Comparison of ENCODE assay signal across 1 cellular context in genomic region chr16:50254072-50254471, GRCh38.
A peak's percentile ranks its signal among the peaks of the same experiment; 100 is the strongest.
TF ChIP-seq lines count a peak whose summit lies in the region.

No MANE protein-coding gene starts in this region.

TF ChIP-seq in K562, 482 proteins besides CTCF, POLR2A, EP300 and RAD21 (continued from another document and continues in another):
- TF ChIP-seq PRDM10 (IDR thresholded peaks at IDR 0.05; ENCODE audit: partially characterized antibody), result peak; percentile 32
- TF ChIP-seq MEIS2 (IDR thresholded peaks at IDR 0.05; ENCODE audit: partially characterized antibody), result peak; percentile 54
- no peak for TF ChIP-seq XRCC3 (IDR thresholded peaks at IDR 0.05)
- TF ChIP-seq HMGN3 (IDR thresholded peaks at IDR 0.05; ENCODE audit: borderline replicate concordance, extremely low read depth, insufficient read length, low read depth, low read length), result peak; percentile 58
- no peak for TF ChIP-seq SIN3B (IDR thresholded peaks at IDR 0.05; ENCODE audit: low read depth)
- TF ChIP-seq ATF1 (CRISPR knock-in tag; IDR thresholded peaks at IDR 0.05), result no peak
- TF ChIP-seq ATF1 (tag; IDR thresholded peaks at IDR 0.05), result no peak
- TF ChIP-seq TEAD2 (tag; IDR thresholded peaks at IDR 0.05), result no peak
- peak; percentile 62 for TF ChIP-seq SMAD4 (CRISPR knock-in tag; conservative IDR thresholded peaks at IDR 0.05)
- TF ChIP-seq, protein P1, sequence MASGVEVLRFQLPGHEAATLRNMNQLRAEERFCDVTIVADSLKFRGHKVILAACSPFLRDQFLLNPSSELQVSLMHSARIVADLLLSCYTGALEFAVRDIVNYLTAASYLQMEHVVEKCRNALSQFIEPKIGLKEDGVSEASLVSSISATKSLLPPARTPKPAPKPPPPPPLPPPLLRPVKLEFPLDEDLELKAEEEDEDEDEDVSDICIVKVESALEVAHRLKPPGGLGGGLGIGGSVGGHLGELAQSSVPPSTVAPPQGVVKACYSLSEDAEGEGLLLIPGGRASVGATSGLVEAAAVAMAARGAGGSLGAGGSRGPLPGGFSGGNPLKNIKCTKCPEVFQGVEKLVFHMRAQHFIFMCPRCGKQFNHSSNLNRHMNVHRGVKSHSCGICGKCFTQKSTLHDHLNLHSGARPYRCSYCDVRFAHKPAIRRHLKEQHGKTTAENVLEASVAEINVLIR (CRISPR knock-in tag; IDR thresholded peaks at IDR 0.05), result no peak
- no peak for TF ChIP-seq JUN (IDR thresholded peaks at IDR 0.05; ENCODE audit: borderline replicate concordance, low read depth, low read length)
- no peak for TF ChIP-seq JUN (CRISPR knock-in tag; IDR thresholded peaks at IDR 0.05; ENCODE audit: borderline replicate concordance)
- TF ChIP-seq TGIF2 (CRISPR knock-in tag; IDR thresholded peaks at IDR 0.05), result no peak
- no peak for TF ChIP-seq FOXP4 (CRISPR knock-in tag; IDR thresholded peaks at IDR 0.05; ENCODE audit: borderline replicate concordance)
- no peak for TF ChIP-seq ZNF140 (CRISPR knock-in tag; IDR thresholded peaks at IDR 0.05)
- no peak for TF ChIP-seq PHF21A (IDR thresholded peaks at IDR 0.05; ENCODE audit: borderline replicate concordance, low read depth)
- TF ChIP-seq ZBED1 (IDR thresholded peaks at IDR 0.05), result no peak
- TF ChIP-seq RFX7 (CRISPR knock-in tag; IDR thresholded peaks at IDR 0.05), result no peak
- TF ChIP-seq HNRNPK (IDR thresholded peaks at IDR 0.05; ENCODE audit: low read depth, low read length, poor library complexity, severe bottlenecking), result no peak
- TF ChIP-seq ZNF830 (CRISPR knock-in tag; IDR thresholded peaks at IDR 0.05), result no peak
- no peak for TF ChIP-seq HNRNPH1 (optimal IDR thresholded peaks at IDR 0.05; ENCODE audit: low read depth, low read length)
- TF ChIP-seq, protein P2, sequence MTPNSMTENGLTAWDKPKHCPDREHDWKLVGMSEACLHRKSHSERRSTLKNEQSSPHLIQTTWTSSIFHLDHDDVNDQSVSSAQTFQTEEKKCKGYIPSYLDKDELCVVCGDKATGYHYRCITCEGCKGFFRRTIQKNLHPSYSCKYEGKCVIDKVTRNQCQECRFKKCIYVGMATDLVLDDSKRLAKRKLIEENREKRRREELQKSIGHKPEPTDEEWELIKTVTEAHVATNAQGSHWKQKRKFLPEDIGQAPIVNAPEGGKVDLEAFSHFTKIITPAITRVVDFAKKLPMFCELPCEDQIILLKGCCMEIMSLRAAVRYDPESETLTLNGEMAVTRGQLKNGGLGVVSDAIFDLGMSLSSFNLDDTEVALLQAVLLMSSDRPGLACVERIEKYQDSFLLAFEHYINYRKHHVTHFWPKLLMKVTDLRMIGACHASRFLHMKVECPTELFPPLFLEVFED (CRISPR knock-in tag; conservative IDR thresholded peaks at IDR 0.05), result no peak
- no peak for TF ChIP-seq PCBP2 (IDR thresholded peaks at IDR 0.05; ENCODE audit: low read depth, low read length, poor library complexity, severe bottlenecking)
- TF ChIP-seq FOXK2 (conservative IDR thresholded peaks at IDR 0.05 in 1 of 2, IDR thresholded peaks at IDR 0.05 in 1 of 2; ENCODE audit: low read depth in 2 of 2), result no peak
- peak; percentile 60 for TF ChIP-seq CBFA2T2 (conservative IDR thresholded peaks at IDR 0.05)
- no peak for TF ChIP-seq ZNF3 (CRISPR knock-in tag; IDR thresholded peaks at IDR 0.05)
- TF ChIP-seq HLTF (IDR thresholded peaks at IDR 0.05), result no peak
- 0 out of 3 replicates have a peak, but pooled peaks of 1 of the 2 experiments have one; percentile 25 for TF ChIP-seq CBX3 (IDR thresholded peaks at IDR 0.05; ENCODE audit: borderline replicate concordance in 1 of 2, low read length in 2 of 2)
- TF ChIP-seq YY1 (IDR thresholded peaks at IDR 0.05; ENCODE audit: borderline replicate concordance in 1 of 3, control insufficient read depth in 1 of 3, extremely low read depth in 1 of 3, insufficient read depth in 3 of 3, insufficient read length in 1 of 3, insufficient replicate concordance in 2 of 3, low read depth in 1 of 3, low read length in 2 of 3), result peak in 1 of 3 experiments; percentile 55
- TF ChIP-seq, protein P3, sequence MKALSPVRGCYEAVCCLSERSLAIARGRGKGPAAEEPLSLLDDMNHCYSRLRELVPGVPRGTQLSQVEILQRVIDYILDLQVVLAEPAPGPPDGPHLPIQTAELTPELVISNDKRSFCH (CRISPR knock-in tag; IDR thresholded peaks at IDR 0.05), result no peak
- TF ChIP-seq, protein P3 (tag; IDR thresholded peaks at IDR 0.05), result peak; percentile 67; the same call in 1 of the 2 replicates
- TF ChIP-seq CBFA2T3 (IDR thresholded peaks at IDR 0.05), result peak; percentile 81
- no peak for TF ChIP-seq ZNF785 (CRISPR knock-in tag; IDR thresholded peaks at IDR 0.05)
- no peak for TF ChIP-seq SMAD3 (CRISPR knock-in tag; conservative IDR thresholded peaks at IDR 0.05)
- TF ChIP-seq TAL1 (IDR thresholded peaks at IDR 0.05), result peak; percentile 51; the same call in 1 of the 2 replicates
- TF ChIP-seq NFE2 (IDR thresholded peaks at IDR 0.05; ENCODE audit: low read depth), result 0 out of 2 replicates have a peak, but pooled peaks have one; percentile 19
- TF ChIP-seq, protein P4, sequence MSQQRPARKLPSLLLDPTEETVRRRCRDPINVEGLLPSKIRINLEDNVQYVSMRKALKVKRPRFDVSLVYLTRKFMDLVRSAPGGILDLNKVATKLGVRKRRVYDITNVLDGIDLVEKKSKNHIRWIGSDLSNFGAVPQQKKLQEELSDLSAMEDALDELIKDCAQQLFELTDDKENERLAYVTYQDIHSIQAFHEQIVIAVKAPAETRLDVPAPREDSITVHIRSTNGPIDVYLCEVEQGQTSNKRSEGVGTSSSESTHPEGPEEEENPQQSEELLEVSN (IDR thresholded peaks at IDR 0.05; ENCODE audit: borderline replicate concordance in 1 of 2, extremely low read depth in 1 of 2, insufficient read depth in 1 of 2, insufficient read length in 1 of 2, low read depth in 1 of 2, low read length in 1 of 2, poor library complexity in 1 of 2, severe bottlenecking in 1 of 2), result peak in 1 of 2 experiments; percentile 27
- peak; percentile 61 for TF ChIP-seq NCOR1 (IDR thresholded peaks at IDR 0.05)
- TF ChIP-seq BRCA1 (IDR thresholded peaks at IDR 0.05), result no peak
- no peak for TF ChIP-seq BRCA1 (CRISPR knock-in tag; IDR thresholded peaks at IDR 0.05)
- peak in 1 of 2 experiments; percentile 61; a peak in 2 of 4 replicates for TF ChIP-seq HDAC1 (IDR thresholded peaks at IDR 0.05)
- TF ChIP-seq LEF1 (IDR thresholded peaks at IDR 0.05), result peak; percentile 57; the same call in 1 of the 2 replicates
- no peak for TF ChIP-seq COPS2 (conservative IDR thresholded peaks at IDR 0.05)
- TF ChIP-seq HOXB6 (CRISPR knock-in tag; IDR thresholded peaks at IDR 0.05; ENCODE audit: borderline replicate concordance), result no peak
- peak in 1 of 2 experiments; percentile 56; a peak in 1 of 4 replicates for TF ChIP-seq MNT (conservative IDR thresholded peaks at IDR 0.05)
- TF ChIP-seq NR4A1 (CRISPR knock-in tag; IDR thresholded peaks at IDR 0.05), result peak; percentile 42; the same call in 1 of the 2 replicates
- TF ChIP-seq NR4A1 (tag; IDR thresholded peaks at IDR 0.05), result no peak
- TF ChIP-seq CHD4 (IDR thresholded peaks at IDR 0.05; ENCODE audit: insufficient read depth, insufficient replicate concordance, low read depth, low read length, poor library complexity, severe bottlenecking), result no peak
- TF ChIP-seq, protein P5, sequence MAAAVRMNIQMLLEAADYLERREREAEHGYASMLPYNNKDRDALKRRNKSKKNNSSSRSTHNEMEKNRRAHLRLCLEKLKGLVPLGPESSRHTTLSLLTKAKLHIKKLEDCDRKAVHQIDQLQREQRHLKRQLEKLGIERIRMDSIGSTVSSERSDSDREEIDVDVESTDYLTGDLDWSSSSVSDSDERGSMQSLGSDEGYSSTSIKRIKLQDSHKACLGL (CRISPR knock-in tag; IDR thresholded peaks at IDR 0.05; ENCODE audit: borderline replicate concordance, poor library complexity, severe bottlenecking), result no peak
- TF ChIP-seq ZNF133 (CRISPR knock-in tag; IDR thresholded peaks at IDR 0.05), result no peak
- TF ChIP-seq, protein P6, sequence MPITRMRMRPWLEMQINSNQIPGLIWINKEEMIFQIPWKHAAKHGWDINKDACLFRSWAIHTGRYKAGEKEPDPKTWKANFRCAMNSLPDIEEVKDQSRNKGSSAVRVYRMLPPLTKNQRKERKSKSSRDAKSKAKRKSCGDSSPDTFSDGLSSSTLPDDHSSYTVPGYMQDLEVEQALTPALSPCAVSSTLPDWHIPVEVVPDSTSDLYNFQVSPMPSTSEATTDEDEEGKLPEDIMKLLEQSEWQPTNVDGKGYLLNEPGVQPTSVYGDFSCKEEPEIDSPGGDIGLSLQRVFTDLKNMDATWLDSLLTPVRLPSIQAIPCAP (CRISPR knock-in tag; IDR thresholded peaks at IDR 0.05; ENCODE audit: borderline replicate concordance), result no peak
- no peak for TF ChIP-seq ARHGAP35 (IDR thresholded peaks at IDR 0.05; ENCODE audit: partially characterized antibody)
- TF ChIP-seq GTF2F1 (IDR thresholded peaks at IDR 0.05; ENCODE audit: low read depth, low read length), result no peak
- TF ChIP-seq STAG1 (CRISPR knock-in tag; IDR thresholded peaks at IDR 0.05; ENCODE audit: borderline replicate concordance), result no peak
- no peak for TF ChIP-seq ZNF766 (CRISPR knock-in tag; conservative IDR thresholded peaks at IDR 0.05)
- peak; percentile 34 for TF ChIP-seq TBP (optimal IDR thresholded peaks at IDR 0.05; ENCODE audit: low read depth, low read length)
- no peak for TF ChIP-seq POLR2G (IDR thresholded peaks at IDR 0.05; ENCODE audit: low read depth, low read length)
- TF ChIP-seq JUND (IDR thresholded peaks at IDR 0.05; ENCODE audit: borderline replicate concordance, low read depth, low read length), result peak; percentile 17; the same call in 1 of the 2 replicates
- no peak; the same call in 2 of the 3 replicates for TF ChIP-seq JUND (tag; IDR thresholded peaks at IDR 0.05; ENCODE audit: borderline replicate concordance, low read depth, low read length)
- no peak for TF ChIP-seq DMBX1 (CRISPR knock-in tag; IDR thresholded peaks at IDR 0.05; ENCODE audit: borderline replicate concordance)
- TF ChIP-seq ZFP36 (IDR thresholded peaks at IDR 0.05; ENCODE audit: low read depth, low read length, partially characterized antibody), result no peak
- no peak for TF ChIP-seq ZNF253 (CRISPR knock-in tag; conservative IDR thresholded peaks at IDR 0.05)
- no peak for TF ChIP-seq CHCHD3 (CRISPR knock-in tag; IDR thresholded peaks at IDR 0.05)
- TF ChIP-seq ZNF41 (CRISPR knock-in tag; conservative IDR thresholded peaks at IDR 0.05), result 0 out of 2 replicates have a peak, but pooled peaks have one; percentile 50
- no peak for TF ChIP-seq RBM25 (IDR thresholded peaks at IDR 0.05; ENCODE audit: low read depth, low read length, severe bottlenecking)
